10 cellular contexts compared by ENCODE assay signal in the genomic region with DNA sequence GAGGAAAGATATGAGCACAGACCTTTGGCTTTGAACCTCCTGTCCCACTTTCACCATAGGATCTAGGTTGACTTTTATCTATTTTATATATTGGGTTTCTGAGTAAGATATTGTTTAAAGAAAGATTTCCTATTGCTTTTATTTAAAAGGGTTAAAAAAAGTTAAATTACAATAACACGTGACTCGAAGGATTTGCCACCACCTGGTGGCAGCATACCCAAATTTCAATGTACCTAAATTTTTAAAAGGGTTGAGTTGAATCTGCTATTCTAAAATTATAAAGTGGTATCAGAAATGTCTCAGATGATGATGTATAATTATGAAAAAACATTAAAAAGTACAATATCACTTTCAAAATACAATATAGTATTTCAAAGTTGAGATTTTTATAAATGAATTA.
DNase-seq lines count a peak whose midpoint lies in the region; ATAC-seq, FAIRE-seq and TF ChIP-seq lines count a peak whose summit lies in the region.
"Had no signal": no experiment of that assay in that cellular context is flagged by ENCODE, and none has a peak within 500 bp of the region (broad histone marks: within the 10 kb centered on the region; RNA-seq: fewer than 3 reads in every experiment).

No MANE protein-coding gene starts in this region.

- TF ChIP-seq RAD21 in A549 (conservative IDR thresholded peaks at IDR 0.05 in 1 of 2, IDR thresholded peaks at IDR 0.05 in 1 of 2): peak in 1 of 2 experiments; percentile 35; a peak in 2 of 5 replicates

- H3K27me3 ChIP-seq in RWPE2 (ENCODE audit: insufficient read depth, poor library complexity, severe bottlenecking) (no peaks in the 10 kb centered on the region), tibial nerve (no peaks in the 10 kb centered on the region)

- CTCF ChIA-PET in A549 (lab: Yijun Ruan, JAX): no interaction called here

- no peaks in the 10 kb centered on the region for H3K36me3 ChIP-seq in RWPE2 (ENCODE audit: low read depth)
- no peaks in the 10 kb centered on the region for H3K36me3 ChIP-seq in tibial nerve

- POLR2A ChIA-PET in A549 (lab: Yijun Ruan, JAX): no interaction called here

- H3K4me3 ChIP-seq in A549: no peak overlapping the region
- no peak overlapping the region for H3K4me3 ChIP-seq in GM12875 (ENCODE audit: low read depth, low read length)
- H3K4me3 ChIP-seq in RWPE2 (ENCODE audit: severe bottlenecking): no peak overlapping the region
- H3K4me3 ChIP-seq in tibial nerve: no peak overlapping the region

- no peak for ATAC-seq in A549
- ATAC-seq in RWPE2 (ENCODE audit: low read depth): no peak
- ATAC-seq in HG03565 (IDR thresholded peaks at IDR 0.05; ENCODE audit: unreplicated experiment): no peak

- TF ChIP-seq CTCF in A549 (IDR thresholded peaks at IDR 0.05) (peak; percentile 38), GM12875 (IDR thresholded peaks at IDR 0.05; ENCODE audit: borderline replicate concordance, insufficient read depth, low read depth, low read length) (peak; percentile 12; the same call in 1 of the 2 replicates), RWPE2 (IDR thresholded peaks at IDR 0.05; ENCODE audit: poor library complexity, severe bottlenecking) (peak; percentile 49), tibial nerve (IDR thresholded peaks at IDR 0.05) (no peak)

- H3K4me2 ChIP-seq in A549: no peak overlapping the region

- H3K4me1 ChIP-seq in A549: no peaks in the 10 kb centered on the region
- no peaks in the 10 kb centered on the region for H3K4me1 ChIP-seq in RWPE2 (ENCODE audit: insufficient read depth, poor library complexity, severe bottlenecking)
- no peaks in the 10 kb centered on the region for H3K4me1 ChIP-seq in tibial nerve

- no peak for FAIRE-seq in A549 (lab: Jason Lieb, UNC)
- peak; percentile 66 for FAIRE-seq in frontal cortex (lab: Jason Lieb, UNC)

- DNase-seq in A549 (ENCODE audit: low read depth in 1 of 2, low spot score in 1 of 2) (peak in 1 of 2 experiments; percentile 11), RWPE2 (ENCODE audit: low spot score) (no peak), frontal cortex (ENCODE audit: low spot score in 2 of 2) (no peak), MV-4-11 (lab: John Stamatoyannopoulos, UW) (no peak), islet precursor cell (no peak), tibial nerve (ENCODE audit: low spot score in 2 of 2) (no peak)
- DNase-seq: activated CD4-positive, alpha-beta T cell treated with anti-CD3 and anti-CD28 coated beads, Interleukin-2, amount 10 ng/mL, durations not matched to agents 7 days and 5 days; naive B cell had no signal

- TF ChIP-seq EP300 in A549 (IDR thresholded peaks at IDR 0.05) (no peak), tibial nerve (IDR thresholded peaks at IDR 0.05) (no peak)

- H3K9me3 ChIP-seq in A549 (no peaks in the 10 kb centered on the region), RWPE2 (ENCODE audit: severe bottlenecking) (no peaks in the 10 kb centered on the region), tibial nerve (no peaks in the 10 kb centered on the region)

- H3K27ac ChIP-seq in A549 (no peak overlapping the region), RWPE2 (ENCODE audit: poor library complexity, severe bottlenecking) (no peak overlapping the region), tibial nerve (no peak overlapping the region)

- TF ChIP-seq POLR2A in A549 (IDR thresholded peaks at IDR 0.05; ENCODE audit: low read length) (no peak), tibial nerve (IDR thresholded peaks at IDR 0.05) (no peak)

- WGBS in A549 (ENCODE audit: missing lambda C conversion rate): 1% methylated on average over 2 of the region's 2 CpGs
- WGBS in tibial nerve, 2 donors: 54 to 66% methylated on average over 2 of the region's 2 CpGs

TF ChIP-seq in A549, 52 proteins besides CTCF, POLR2A, EP300 and RAD21:
- no peak for TF ChIP-seq RCOR1 (IDR thresholded peaks at IDR 0.05; ENCODE audit: low read depth, low read length)
- no peak for TF ChIP-seq HOXB13 (CRISPR knock-in tag; IDR thresholded peaks at IDR 0.05; ENCODE audit: low read depth)
- TF ChIP-seq BHLHE40 (IDR thresholded peaks at IDR 0.05; ENCODE audit: low read depth, low read length): no peak
- TF ChIP-seq SMC3 (IDR thresholded peaks at IDR 0.05): peak; percentile 31; the same call in 1 of the 3 replicates
- TF ChIP-seq, protein P1, sequence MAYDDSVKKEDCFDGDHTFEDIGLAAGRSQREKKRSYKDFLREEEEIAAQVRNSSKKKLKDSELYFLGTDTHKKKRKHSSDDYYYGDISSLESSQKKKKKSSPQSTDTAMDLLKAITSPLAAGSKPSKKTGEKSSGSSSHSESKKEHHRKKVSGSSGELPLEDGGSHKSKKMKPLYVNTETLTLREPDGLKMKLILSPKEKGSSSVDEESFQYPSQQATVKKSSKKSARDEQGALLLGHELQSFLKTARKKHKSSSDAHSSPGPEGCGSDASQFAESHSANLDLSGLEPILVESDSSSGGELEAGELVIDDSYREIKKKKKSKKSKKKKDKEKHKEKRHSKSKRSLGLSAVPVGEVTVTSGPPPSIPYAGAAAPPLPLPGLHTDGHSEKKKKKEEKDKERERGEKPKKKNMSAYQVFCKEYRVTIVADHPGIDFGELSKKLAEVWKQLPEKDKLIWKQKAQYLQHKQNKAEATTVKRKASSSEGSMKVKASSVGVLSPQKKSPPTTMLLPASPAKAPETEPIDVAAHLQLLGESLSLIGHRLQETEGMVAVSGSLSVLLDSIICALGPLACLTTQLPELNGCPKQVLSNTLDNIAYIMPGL (CRISPR knock-in tag; IDR thresholded peaks at IDR 0.05; ENCODE audit: borderline replicate concordance): no peak
- TF ChIP-seq, protein P2, sequence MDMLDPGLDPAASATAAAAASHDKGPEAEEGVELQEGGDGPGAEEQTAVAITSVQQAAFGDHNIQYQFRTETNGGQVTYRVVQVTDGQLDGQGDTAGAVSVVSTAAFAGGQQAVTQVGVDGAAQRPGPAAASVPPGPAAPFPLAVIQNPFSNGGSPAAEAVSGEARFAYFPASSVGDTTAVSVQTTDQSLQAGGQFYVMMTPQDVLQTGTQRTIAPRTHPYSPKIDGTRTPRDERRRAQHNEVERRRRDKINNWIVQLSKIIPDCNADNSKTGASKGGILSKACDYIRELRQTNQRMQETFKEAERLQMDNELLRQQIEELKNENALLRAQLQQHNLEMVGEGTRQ (IDR thresholded peaks at IDR 0.05): peak; percentile 40; the same call in 1 of the 2 replicates
- no peak for TF ChIP-seq NFE2L2 (conservative IDR thresholded peaks at IDR 0.05; ENCODE audit: low read length)
- TF ChIP-seq, protein P3, sequence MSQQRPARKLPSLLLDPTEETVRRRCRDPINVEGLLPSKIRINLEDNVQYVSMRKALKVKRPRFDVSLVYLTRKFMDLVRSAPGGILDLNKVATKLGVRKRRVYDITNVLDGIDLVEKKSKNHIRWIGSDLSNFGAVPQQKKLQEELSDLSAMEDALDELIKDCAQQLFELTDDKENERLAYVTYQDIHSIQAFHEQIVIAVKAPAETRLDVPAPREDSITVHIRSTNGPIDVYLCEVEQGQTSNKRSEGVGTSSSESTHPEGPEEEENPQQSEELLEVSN (IDR thresholded peaks at IDR 0.05; ENCODE audit: borderline replicate concordance, low read depth): no peak

Comparison
In these comparisons a context has a peak if more than half of its experiments do, and no peak if none do; other contexts are left out.
1. CTCF ChIP-seq: peak in A549 (single experiment), GM12875 (single experiment) and RWPE2 (single experiment); none in tibial nerve (0 of 5).